ENCODE assay signal across 18 cellular contexts in genomic region chr1:56000424-56000823, GRCh38.
"Had no signal": no experiment of that assay in that cellular context is flagged by ENCODE, and none has a peak within 500 bp of the region (broad histone marks: within the 10 kb centered on the region; RNA-seq: fewer than 3 reads in every experiment).

No MANE protein-coding gene starts in this region.

- H3K9me3 ChIP-seq: gastrocnemius medialis had no signal

- H3K27ac ChIP-seq: coronary artery, dorsolateral prefrontal cortex, esophagus muscularis mucosa, gastrocnemius medialis, heart right ventricle, left lung, lower lobe of right lung had no signal

- H3K4me3 ChIP-seq: coronary artery, dorsolateral prefrontal cortex, esophagus muscularis mucosa, gastrocnemius medialis, heart right ventricle, left lung, lower lobe of right lung had no signal

- DNase-seq: dermis blood vessel endothelial cell; dorsolateral prefrontal cortex; effector CD4-positive, alpha-beta T cell; effector memory CD4-positive, alpha-beta T cell; foreskin melanocyte; gastrocnemius medialis; glutamatergic neuron; head of caudate nucleus; heart right ventricle; hippocampal formation; left cardiac atrium; left lung; left ventricle myocardium superior; lower lobe of right lung; midbrain; naive thymus-derived CD4-positive, alpha-beta T cell had no signal

- H3K36me3 ChIP-seq: esophagus muscularis mucosa, gastrocnemius medialis, heart right ventricle, left lung, lower lobe of right lung had no signal

- ATAC-seq: gastrocnemius medialis; heart right ventricle; left cardiac atrium; left lung; left ventricle myocardium superior; lower lobe of right lung; naive thymus-derived CD4-positive, alpha-beta T cell had no signal

- H3K4me1 ChIP-seq: esophagus muscularis mucosa, gastrocnemius medialis, heart right ventricle, left lung, lower lobe of right lung had no signal

- H3K27me3 ChIP-seq: dorsolateral prefrontal cortex, esophagus muscularis mucosa, gastrocnemius medialis, heart right ventricle, left lung had no signal
